ENCODE assay signal across 2 cellular contexts in the genomic region with DNA sequence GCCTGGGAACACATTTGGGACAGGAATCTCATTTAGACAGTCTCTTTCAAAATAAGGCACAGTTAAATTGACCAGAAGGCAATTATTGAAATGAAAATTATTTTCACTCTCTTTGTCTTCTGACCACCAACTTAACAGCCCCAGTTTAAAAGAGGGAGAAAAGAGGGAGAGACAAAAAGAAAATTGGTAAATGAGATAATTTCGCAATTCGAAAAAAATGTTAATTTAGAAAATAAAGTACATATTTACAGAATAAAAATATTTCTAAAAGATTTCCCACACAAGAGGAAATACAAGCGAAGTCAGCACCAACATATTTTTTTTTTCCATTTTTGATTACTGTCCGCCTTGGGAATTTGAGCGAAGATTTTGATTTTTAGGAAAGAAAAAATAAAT.
TF ChIP-seq lines count a peak whose summit lies in the region.

No MANE protein-coding gene starts in this region.

TF ChIP-seq in H1, 55 proteins besides CTCF, POLR2A, EP300 and RAD21:
- TF ChIP-seq CBX5 (IDR thresholded peaks at IDR 0.05; ENCODE audit: low read depth, low read length) (no peak), KDM1A (IDR thresholded peaks at IDR 0.05; ENCODE audit: borderline replicate concordance, low read length) (no peak), TAF1 (IDR thresholded peaks at IDR 0.05; ENCODE audit: low read depth, low read length) (no peak), FOSL1 (IDR thresholded peaks at IDR 0.05; ENCODE audit: insufficient read depth, low read depth, low read length) (no peak), SP4 (IDR thresholded peaks at IDR 0.05; ENCODE audit: low read length) (no peak)

TF ChIP-seq in neural cell, 6 proteins besides CTCF, POLR2A, EP300 and RAD21:
- TF ChIP-seq POLR2AphosphoS5 (IDR thresholded peaks at IDR 0.05) (no peak), REST (IDR thresholded peaks at IDR 0.05; ENCODE audit: borderline replicate concordance) (no peak), EZH2 (IDR thresholded peaks at IDR 0.05; ENCODE audit: borderline replicate concordance, insufficient read depth, low read length, poor library complexity, severe bottlenecking) (no peak), MXI1 (conservative IDR thresholded peaks at IDR 0.05; ENCODE audit: poor library complexity, severe bottlenecking) (no peak), TAF1 (IDR thresholded peaks at IDR 0.05; ENCODE audit: low read depth) (no peak), SMC3 (conservative IDR thresholded peaks at IDR 0.05; ENCODE audit: poor library complexity) (no peak)
